ENCODE assay signal across 17 cellular contexts in genomic region chr2:119814216-119814615, GRCh38. TPM values are rescaled to one million over a fixed set of nuclear protein-coding genes. Genes with fewer than 3 reads are reported as not detected.
DNase-seq lines count a peak whose midpoint lies in the region; ATAC-seq, FAIRE-seq and TF ChIP-seq lines count a peak whose summit lies in the region.
"Had no signal": no experiment of that assay in that cellular context is flagged by ENCODE, and none has a peak within 500 bp of the region (broad histone marks: within the 10 kb centered on the region; RNA-seq: fewer than 3 reads in every experiment).

No MANE protein-coding gene starts in this region.

- H3K79me2 ChIP-seq in GM12878 (ENCODE audit: control insufficient read depth, insufficient read depth, low read length) (no peaks in the 10 kb centered on the region), OCI-LY7 (ENCODE audit: insufficient read depth, low read depth, low read length) (no peaks in the 10 kb centered on the region)

- no peak for DNase-seq in CD8-positive, alpha-beta T cell
- DNase-seq in GM12878 (ENCODE audit: low read depth, low spot score): no peak
- DNase-seq in OCI-LY7 (ENCODE audit: low spot score): no peak
- no peak for DNase-seq in cortex of kidney (lab: John Stamatoyannopoulos, UW)
- DNase-seq: ACHN; Calu3; CD4-positive, alpha-beta memory T cell; DMS79 treated with DMSO at 0.1 percent for 48 hours; GF-D8; GM23248; HCEC 1CT; KG1 had no signal

- no peak for TF ChIP-seq CTCF in CD8-positive, alpha-beta T cell (IDR thresholded peaks at IDR 0.05)
- TF ChIP-seq CTCF in GM12878 (IDR thresholded peaks at IDR 0.05 in 2 of 3, conservative IDR thresholded peaks at IDR 0.05 in 1 of 3; ENCODE audit: control insufficient read depth in 2 of 3, extremely low read depth in 1 of 3, insufficient read depth in 1 of 3, low read depth in 3 of 3, low read length in 3 of 3): no peak
- TF ChIP-seq CTCF in OCI-LY7 (conservative IDR thresholded peaks at IDR 0.05; ENCODE audit: low read length): no peak

- H2AFZ ChIP-seq in GM12878 (ENCODE audit: control insufficient read depth, low read depth, low read length): no peak overlapping the region
- H2AFZ ChIP-seq in OCI-LY7 (ENCODE audit: low read length): no peak overlapping the region
- H2AFZ ChIP-seq: GM23248 had no signal

- POLR2A ChIA-PET in CD8-positive, alpha-beta T cell (lab: Charles Lee): no interaction called here
- POLR2A ChIA-PET in GM12878 (lab: Charles Lee): no interaction called here
- POLR2A ChIA-PET in OCI-LY7 (lab: Charles Lee): no interaction called here

- H3K27me3 ChIP-seq in CD8-positive, alpha-beta T cell (ENCODE audit: insufficient read depth, low read length): no peaks in the 10 kb centered on the region
- H3K27me3 ChIP-seq in GM12878 (replicated peaks in 1 of 2; ENCODE audit: control insufficient read depth in 2 of 2, insufficient read depth in 2 of 2, low read length in 1 of 2): no peaks in the 10 kb centered on the region

- H3K27ac ChIP-seq in CD8-positive, alpha-beta T cell (ENCODE audit: low read depth, low read length): no peak overlapping the region
- no peak overlapping the region for H3K27ac ChIP-seq in GM12878 (ENCODE audit: control insufficient read depth, insufficient read depth)
- no peak overlapping the region for H3K27ac ChIP-seq in OCI-LY7 (ENCODE audit: low read depth, low read length, poor library complexity, severe bottlenecking)
- H3K27ac ChIP-seq: C4-2B, GM23248 had no signal

- no peaks in the 10 kb centered on the region for H3K27me3 Mint-ChIP-seq in CD8-positive, alpha-beta T cell (ENCODE audit: low read depth)
- H3K27me3 Mint-ChIP-seq: CD4-positive, alpha-beta memory T cell had no signal

- no peak for FAIRE-seq in GM12878 (lab: Jason Lieb, UNC)
- FAIRE-seq: A204.1, H54 had no signal

- H3K4me3 Mint-ChIP-seq in CD8-positive, alpha-beta T cell: no peak overlapping the region
- H3K4me3 Mint-ChIP-seq: CD4-positive, alpha-beta memory T cell had no signal

- no peaks in the 10 kb centered on the region for H3K9me3 ChIP-seq in CD8-positive, alpha-beta T cell (ENCODE audit: low read length)
- H3K9me3 ChIP-seq in GM12878 (replicated peaks; ENCODE audit: control insufficient read depth, insufficient read depth, low read length) (peaks cover 3% of the 10 kb centered on the region), OCI-LY7 (ENCODE audit: low read length) (no peaks in the 10 kb centered on the region; the same call in 1 of the 2 replicates)

- H4K20me1 ChIP-seq in GM12878 (ENCODE audit: control insufficient read depth, insufficient read depth) (no peaks in the 10 kb centered on the region), OCI-LY7 (ENCODE audit: insufficient read depth, low read length) (no peaks in the 10 kb centered on the region)

- TF ChIP-seq RAD21 in GM12878 (IDR thresholded peaks at IDR 0.05; ENCODE audit: insufficient read depth, low read depth, low read length): no peak

- no peak overlapping the region for H3K9ac ChIP-seq in GM12878 (ENCODE audit: control insufficient read depth, insufficient read depth, low read length)
- H3K9ac ChIP-seq: GM23248 had no signal

- RAD21 ChIA-PET in GM12878 (lab: Charles Lee; ENCODE audit: unreplicated experiment): no interaction called here

- peak overlapping the region; percentile 71 for H3K27ac Mint-ChIP-seq in CD8-positive, alpha-beta T cell

- H3K4me2 ChIP-seq in GM12878 (ENCODE audit: control insufficient read depth, insufficient read depth) (no peak overlapping the region), OCI-LY7 (ENCODE audit: low read length) (no peak overlapping the region)

- SMC1A ChIA-PET in GM12878 (lab: Charles Lee; ENCODE audit: uncharacterized antibody, unreplicated experiment): no interaction called here

- H3K36me3 Mint-ChIP-seq in CD8-positive, alpha-beta T cell: peaks cover 67% of the 10 kb centered on the region

- in situ Hi-C loops in GM12878 (cut with MboI): no loop called here

- no peaks in the 10 kb centered on the region for H3K9me2 ChIP-seq in OCI-LY7 (ENCODE audit: insufficient read depth, low read length)

- CTCF ChIA-PET in CD8-positive, alpha-beta T cell (lab: Charles Lee): interaction anchor here (1.4 kb wide), 1 partner anchor 13 kb away, joined by 3 read pairs; no protein-coding TSS in a partner anchor
- CTCF ChIA-PET in GM12878 (lab: Yijun Ruan, JAX) (interaction anchor here (1.6 kb wide), 1 partner anchor 9 kb away, joined by 4 read pairs; no protein-coding TSS in a partner anchor), OCI-LY7 (lab: Charles Lee; ENCODE audit: unreplicated experiment) (no interaction called here)

- TF ChIP-seq EP300 in GM12878 (IDR thresholded peaks at IDR 0.05; ENCODE audit: borderline replicate concordance in 1 of 2, control insufficient read depth in 1 of 2, low read depth in 2 of 2, low read length in 2 of 2): no peak

- no peak overlapping the region for H3K4me3 ChIP-seq in CD8-positive, alpha-beta T cell (ENCODE audit: low read depth, low read length)
- H3K4me3 ChIP-seq in GM12878: no peak overlapping the region
- no peak overlapping the region for H3K4me3 ChIP-seq in OCI-LY7 (ENCODE audit: low read depth, low read length, poor library complexity, severe bottlenecking)
- H3K4me3 ChIP-seq: GM23248 had no signal

- no TSS peak for BruUV-seq in GM12878 (replicated peaks; lab: Mats Ljungman, UMichigan)
- BruUV-seq in OCI-LY7 (replicated peaks; lab: Mats Ljungman, UMichigan): no TSS peak

- peaks cover 44% of the 10 kb centered on the region for H3K4me1 Mint-ChIP-seq in CD8-positive, alpha-beta T cell (ENCODE audit: low read depth)

- H3K36me3 ChIP-seq in CD8-positive, alpha-beta T cell (ENCODE audit: insufficient read depth, low read length): peaks cover 6% of the 10 kb centered on the region
- H3K36me3 ChIP-seq in GM12878 (ENCODE audit: control insufficient read depth in 2 of 2, insufficient read depth in 2 of 2, low read length in 1 of 2): peaks cover 0 to 9% of the 10 kb centered on the region in 2 experiments; a peak in 3 of 4 replicates
- H3K36me3 ChIP-seq in OCI-LY7 (ENCODE audit: insufficient read depth, low read length): peaks cover 15% of the 10 kb centered on the region; the same call in 1 of the 2 replicates

- H3K4me1 ChIP-seq in CD8-positive, alpha-beta T cell (ENCODE audit: insufficient read depth, low read length): peaks cover 5% of the 10 kb centered on the region
- H3K4me1 ChIP-seq in GM12878 (ENCODE audit: control insufficient read depth, insufficient read depth, low read length): no peaks in the 10 kb centered on the region
- H3K4me1 ChIP-seq in OCI-LY7 (ENCODE audit: insufficient read depth, low read length, poor library complexity, severe bottlenecking): no peaks in the 10 kb centered on the region

- TF ChIP-seq POLR2A in GM12878 (IDR thresholded peaks at IDR 0.05; ENCODE audit: low read depth, low read length): no peak

- intact Hi-C loops in CD8-positive, alpha-beta T cell (cut with DNase I, micrococcal nuclease): no loop called here
- intact Hi-C loops in GM12878 (cut with micrococcal nuclease; ENCODE audit: unreplicated experiment): no loop called here
- intact Hi-C loops in OCI-LY7 (cut with micrococcal nuclease; ENCODE audit: unreplicated experiment): no loop called here

- H3K9me3 Mint-ChIP-seq in CD8-positive, alpha-beta T cell: peaks cover 7% of the 10 kb centered on the region

- no peak for ATAC-seq in CD8-positive, alpha-beta T cell
- ATAC-seq in GM18868 (IDR thresholded peaks at IDR 0.05; ENCODE audit: unreplicated experiment): peak; percentile 51
- ATAC-seq in GM12878: peak; percentile 49
- no peak for ATAC-seq in GM19035 (IDR thresholded peaks at IDR 0.05; ENCODE audit: unreplicated experiment)

TF ChIP-seq in GM12878, 131 proteins besides CTCF, POLR2A, EP300 and RAD21:
- TF ChIP-seq E2F8 (IDR thresholded peaks at IDR 0.05; ENCODE audit: low read depth, partially characterized antibody) (no peak), PML (IDR thresholded peaks at IDR 0.05; ENCODE audit: low read length) (no peak), SPI1 (IDR thresholded peaks at IDR 0.05; ENCODE audit: borderline replicate concordance, insufficient read depth, low read depth, low read length) (peak; percentile 43; the same call in 1 of the 2 replicates)

RNA-seq across cellular contexts. Expression of gene PTPN4, which starts 54.5 kb away (rescaled TPM):
- 100 to 1,000 TPM; 104 to 105 TPM for total RNA-seq in CD8-positive, alpha-beta T cell
- 75.9 and 78.2 TPM in 2 replicates for total RNA-seq in GM12878 (2013; cell fraction: nucleolus; rRNA removed)
- total RNA-seq in GM12878 (2014; rRNA removed) (23.6 and 26.8 TPM in 2 replicates), GM12878 (2014; rRNA removed; fragmentation: Illumina TruSeq; extraction: Trizol) (26.2 and 27.9 TPM in 2 replicates), GM12878 (2021) (26.3 and 28.5 TPM in 2 replicates), OCI-LY7 (2022) (45.3 and 49.3 TPM in 2 replicates)
- 6.7 TPM for polyA plus RNA-seq in GM12878 (2011; ENCODE audit: low read depth)
- polyA plus RNA-seq in GM12878 (2011; rRNA removed) (26.9 and 27.5 TPM in 2 replicates), GM12878 (2014; fragmentation: Illumina TruSeq; extraction: Trizol) (19.4 and 25.8 TPM in 2 replicates), GM12878 (2014; fragmentation: Nextera tagmentation; extraction: Ambion mirVana) (1 to 10 TPM; 5.0 to 7.4 TPM), GM12878 (2014; rRNA removed) (18.5 TPM in 2 replicates), GM12878 (2016; fragmentation: Nextera tagmentation; extraction: Ambion mirVana) (10 to 100 TPM; 23.8 to 29.7 TPM)
- polyA plus RNA-seq in GM12878 (2011; cell fraction: cytosol; rRNA removed): 11.1 and 11.2 TPM in 2 replicates
- polyA plus RNA-seq in GM12878 (2011; cell fraction: nucleus; rRNA removed): 15.3 and 25.3 TPM in 2 replicates
- polyA plus RNA-seq in GM12878 (2012): 3.9 and 10.2 TPM in 2 replicates
- 57.4 and 68.0 TPM in 2 replicates for polyA minus RNA-seq in GM12878 (2011; rRNA and poly(A)+ RNA removed)
- polyA minus RNA-seq in GM12878 (2011; cell fraction: cytosol; rRNA and poly(A)+ RNA removed): 7.2 and 11.3 TPM in 2 replicates
- polyA minus RNA-seq in GM12878 (2011; cell fraction: nucleus; rRNA and poly(A)+ RNA removed): 65.0 and 124 TPM in 2 replicates
- total RNA-seq in OCI-LY7 (2014; rRNA removed; shearing (Covaris generic)): 29.8 and 50.6 TPM in 2 replicates

Comparison
In these comparisons a context has a peak if more than half of its experiments do, and no peak if none do; other contexts are left out.
1. ATAC-seq: peak in GM18868 (single experiment) and GM12878 (single experiment); none in CD8-positive, alpha-beta T cell (single experiment) and GM19035 (single experiment).